ENCODE assay signal across 1 cellular context in the genomic region with DNA sequence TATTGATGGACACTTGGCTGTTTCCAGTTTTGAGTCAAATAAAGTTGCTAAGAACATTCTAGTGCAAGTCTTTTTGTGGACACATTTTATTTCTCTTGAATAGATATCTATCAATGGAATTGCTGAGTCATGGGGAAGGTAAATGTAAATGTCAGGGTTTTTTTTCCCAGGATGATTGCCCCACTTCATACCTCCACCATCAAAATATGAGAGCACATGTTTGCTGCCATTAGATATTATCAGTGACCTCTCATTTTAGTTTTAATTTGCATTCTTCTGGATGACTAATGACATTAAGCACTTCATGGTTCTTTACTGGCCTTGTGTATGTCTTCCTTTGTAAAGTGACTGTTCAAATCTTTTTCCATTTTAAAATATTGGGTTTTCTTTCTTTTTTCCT.
TF ChIP-seq lines count a peak whose summit lies in the region.

No MANE protein-coding gene starts in this region.

TF ChIP-seq in SK-N-SH treated with all-trans-retinoic acid at 6 μM for 48 hours, 23 proteins besides CTCF, POLR2A, EP300 and RAD21 (continued from another document):
- TF ChIP-seq, protein P1, sequence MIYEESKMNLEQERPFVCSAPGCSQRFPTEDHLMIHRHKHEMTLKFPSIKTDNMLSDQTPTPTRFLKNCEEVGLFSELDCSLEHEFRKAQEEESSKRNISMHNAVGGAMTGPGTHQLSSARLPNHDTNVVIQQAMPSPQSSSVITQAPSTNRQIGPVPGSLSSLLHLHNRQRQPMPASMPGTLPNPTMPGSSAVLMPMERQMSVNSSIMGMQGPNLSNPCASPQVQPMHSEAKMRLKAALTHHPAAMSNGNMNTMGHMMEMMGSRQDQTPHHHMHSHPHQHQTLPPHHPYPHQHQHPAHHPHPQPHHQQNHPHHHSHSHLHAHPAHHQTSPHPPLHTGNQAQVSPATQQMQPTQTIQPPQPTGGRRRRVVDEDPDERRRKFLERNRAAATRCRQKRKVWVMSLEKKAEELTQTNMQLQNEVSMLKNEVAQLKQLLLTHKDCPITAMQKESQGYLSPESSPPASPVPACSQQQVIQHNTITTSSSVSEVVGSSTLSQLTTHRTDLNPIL (CRISPR knock-in tag; IDR thresholded peaks at IDR 0.05; ENCODE audit: low read depth) = peak; percentile 75; the same call in 1 of the 2 replicates
- TF ChIP-seq ESRRG (CRISPR knock-in tag; IDR thresholded peaks at IDR 0.05) (peak; percentile 70; the same call in 1 of the 2 replicates), SNAI2 (CRISPR knock-in tag; IDR thresholded peaks at IDR 0.05) (no peak), PPARA (CRISPR knock-in tag; IDR thresholded peaks at IDR 0.05; ENCODE audit: borderline replicate concordance) (no peak), ISL1 (CRISPR knock-in tag; IDR thresholded peaks at IDR 0.05) (peak; percentile 95), BACH2 (CRISPR knock-in tag; IDR thresholded peaks at IDR 0.05; ENCODE audit: borderline replicate concordance) (peak; percentile 46; the same call in 1 of the 2 replicates)
